In the genomic region with DNA sequence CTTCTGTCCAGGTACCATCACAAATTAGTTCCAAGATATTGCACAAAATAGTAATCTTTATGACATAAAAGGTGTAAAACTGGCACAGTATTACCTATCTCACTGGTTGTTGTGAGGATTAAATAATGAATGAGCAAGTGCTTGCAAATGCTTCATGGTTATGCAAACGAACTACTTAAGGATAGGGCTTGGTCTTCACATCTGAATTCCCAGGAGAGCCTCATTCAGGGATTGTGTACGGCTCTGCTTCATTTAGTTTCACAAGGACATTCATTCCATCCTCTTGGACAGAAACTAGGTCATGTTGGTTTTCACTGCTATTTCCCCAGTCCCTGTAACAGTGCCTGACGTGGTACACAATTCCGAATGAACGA, we compare ENCODE assay signal across 17 cellular contexts. TPM values are rescaled to one million over a fixed set of nuclear protein-coding genes. Genes with fewer than 3 reads are reported as not detected.
DNase-seq lines count a peak whose midpoint lies in the region; ATAC-seq, FAIRE-seq and TF ChIP-seq lines count a peak whose summit lies in the region.
"Had no signal": no experiment of that assay in that cellular context is flagged by ENCODE, and none has a peak within 500 bp of the region (broad histone marks: within the 10 kb centered on the region; RNA-seq: fewer than 3 reads in every experiment).

No MANE protein-coding gene starts in this region.

- H3K27ac ChIP-seq in astrocyte (ENCODE audit: low read depth, low read length), result peak overlapping the region; percentile 59
- no peak overlapping the region for H3K27ac ChIP-seq in lower lobe of right lung
- H3K27ac ChIP-seq: uterus, VCaP had no signal

- H3K27me3 Mint-ChIP-seq in Calu3 (ENCODE audit: unreplicated experiment) (no peaks in the 10 kb centered on the region), astrocyte (ENCODE audit: low read depth, unreplicated experiment) (no peaks in the 10 kb centered on the region)
- H3K27me3 Mint-ChIP-seq: activated naive CD8-positive, alpha-beta T cell treated with anti-CD3 and anti-CD28 coated beads, Interleukin-2, amount 50 U/mL, for 24 hours; dendritic cell treated with granulocyte-macrophage colony-stimulating factor and Interleukin-4, amounts not matched to agents 40 ng/mL and 50 ng/mL, for 4 days had no signal

- H3K9me3 Mint-ChIP-seq in Calu3 (ENCODE audit: low read depth, unreplicated experiment) (peaks cover 5% of the 10 kb centered on the region), astrocyte (ENCODE audit: unreplicated experiment) (peaks cover 10% of the 10 kb centered on the region)

- H3K4me3 Mint-ChIP-seq in Calu3 (ENCODE audit: low read depth, unreplicated experiment) (no peak overlapping the region), astrocyte (ENCODE audit: unreplicated experiment) (no peak overlapping the region)
- H3K4me3 Mint-ChIP-seq: activated naive CD8-positive, alpha-beta T cell treated with anti-CD3 and anti-CD28 coated beads, Interleukin-2, amount 50 U/mL, for 24 hours; dendritic cell treated with granulocyte-macrophage colony-stimulating factor and Interleukin-4, amounts not matched to agents 40 ng/mL and 50 ng/mL, for 4 days; naive B cell; stimulated activated memory B cell treated with anti-CD40 and anti-IgM and Interleukin-4, amounts not matched to agents 10 μg/mL and 1 μg/mL and 100 μg/mL, for 72 hours had no signal

- CTCF ChIA-PET in Calu3 (lab: Charles Lee), result interaction anchor here (1.1 kb wide), 1 partner anchor 154 kb away, joined by 3 read pairs; no protein-coding TSS in a partner anchor

- H4K20me1 ChIP-seq in astrocyte (ENCODE audit: insufficient read depth, low read length), result no peaks in the 10 kb centered on the region

- H3K27ac Mint-ChIP-seq in Calu3 (ENCODE audit: unreplicated experiment) (peak overlapping the region; percentile 10), astrocyte (ENCODE audit: unreplicated experiment) (no peak overlapping the region)
- H3K27ac Mint-ChIP-seq: activated naive CD8-positive, alpha-beta T cell treated with anti-CD3 and anti-CD28 coated beads, Interleukin-2, amount 50 U/mL, for 24 hours; dendritic cell treated with granulocyte-macrophage colony-stimulating factor and Interleukin-4, amounts not matched to agents 40 ng/mL and 50 ng/mL, for 4 days; naive B cell; stimulated activated memory B cell treated with anti-CD40 and anti-IgM and Interleukin-4, amounts not matched to agents 10 μg/mL and 1 μg/mL and 100 μg/mL, for 72 hours had no signal

- no peaks in the 10 kb centered on the region for H3K79me2 ChIP-seq in astrocyte (ENCODE audit: insufficient read depth, low read length)

- H3K9me3 ChIP-seq in astrocyte (ENCODE audit: insufficient read depth, low read depth, low read length) (no peaks in the 10 kb centered on the region), lower lobe of right lung (no peaks in the 10 kb centered on the region)
- H3K9me3 ChIP-seq: uterus had no signal

- H3K4me1 Mint-ChIP-seq in Calu3 (ENCODE audit: low read depth, unreplicated experiment), result peaks cover 36% of the 10 kb centered on the region
- H3K4me1 Mint-ChIP-seq in astrocyte (ENCODE audit: low read depth, unreplicated experiment), result peaks cover 7% of the 10 kb centered on the region
- H3K4me1 Mint-ChIP-seq: activated naive CD8-positive, alpha-beta T cell treated with anti-CD3 and anti-CD28 coated beads, Interleukin-2, amount 50 U/mL, for 24 hours; naive B cell; stimulated activated memory B cell treated with anti-CD40 and anti-IgM and Interleukin-4, amounts not matched to agents 10 μg/mL and 1 μg/mL and 100 μg/mL, for 72 hours had no signal

- no TSS peak for BruUV-seq in Calu3 (replicated peaks; lab: Mats Ljungman, UMichigan)

- no peaks in the 10 kb centered on the region for H3K36me3 Mint-ChIP-seq in Calu3 (ENCODE audit: insufficient read depth, unreplicated experiment)
- H3K36me3 Mint-ChIP-seq in astrocyte (ENCODE audit: low read depth, unreplicated experiment), result peaks cover 2% of the 10 kb centered on the region
- H3K36me3 Mint-ChIP-seq: naive B cell; stimulated activated memory B cell treated with anti-CD40 and anti-IgM and Interleukin-4, amounts not matched to agents 10 μg/mL and 1 μg/mL and 100 μg/mL, for 72 hours had no signal

- H3K36me3 ChIP-seq in astrocyte (ENCODE audit: insufficient read depth, low read length) (no peaks in the 10 kb centered on the region), lower lobe of right lung (no peaks in the 10 kb centered on the region)
- H3K36me3 ChIP-seq: uterus had no signal

- peak; percentile 54 to 59 for ATAC-seq in lower lobe of right lung
- ATAC-seq in GM19452 (IDR thresholded peaks at IDR 0.05; ENCODE audit: unreplicated experiment), result no peak
- ATAC-seq: activated naive CD8-positive, alpha-beta T cell treated with anti-CD3 and anti-CD28 coated beads, Interleukin-2, amount 50 U/mL, for 24 hours; stimulated activated memory B cell treated with anti-CD40 and anti-IgM and Interleukin-4, amounts not matched to agents 10 μg/mL and 1 μg/mL and 100 μg/mL, for 72 hours had no signal

- intact Hi-C loops in Calu3 (cut with micrococcal nuclease; ENCODE audit: unreplicated experiment), result no loop called here
- intact Hi-C loops in lower lobe of right lung (cut with DNase I), result no loop called here
- intact Hi-C loops in posterior vena cava (cut with DNase I), result no loop called here

- H3K9ac ChIP-seq in astrocyte (ENCODE audit: low read length), result no peak overlapping the region

- H3K27me3 ChIP-seq in astrocyte (ENCODE audit: insufficient read depth, low read length) (no peaks in the 10 kb centered on the region), lower lobe of right lung (ENCODE audit: low read depth) (no peaks in the 10 kb centered on the region)
- H3K27me3 ChIP-seq: uterus had no signal

- no peak overlapping the region for H2AFZ ChIP-seq in astrocyte (ENCODE audit: low read depth, low read length)

- TF ChIP-seq CTCF in Calu3 (IDR thresholded peaks at IDR 0.05; ENCODE audit: unreplicated experiment), result no peak
- no peak for TF ChIP-seq CTCF in astrocyte (IDR thresholded peaks at IDR 0.05; ENCODE audit: insufficient read depth, low read depth, low read length)
- TF ChIP-seq CTCF in lower lobe of right lung (IDR thresholded peaks at IDR 0.05), result no peak

- H3K4me1 ChIP-seq in astrocyte (ENCODE audit: insufficient read depth, low read length), result peaks cover 16% of the 10 kb centered on the region
- H3K4me1 ChIP-seq in lower lobe of right lung, result no peaks in the 10 kb centered on the region
- H3K4me1 ChIP-seq: uterus had no signal

- DNase-seq in Calu3, result no peak
- DNase-seq in LHCN-M2 (ENCODE audit: low read depth), result peak; percentile 67
- peak; percentile 45 for DNase-seq in astrocyte (ENCODE audit: low read depth)
- no peak for DNase-seq in lower lobe of right lung
- DNase-seq in posterior vena cava (ENCODE audit: low spot score), result no peak
- DNase-seq in HPDE6-E6E7 (ENCODE audit: extremely low spot score), result no peak
- DNase-seq in HT-29 (ENCODE audit: low spot score), result no peak
- DNase-seq: activated naive CD8-positive, alpha-beta T cell treated with anti-CD3 and anti-CD28 coated beads, Interleukin-2, amount 50 U/mL, for 24 hours; DND-41; naive B cell; NCI-H1436; stimulated activated CD4-positive, alpha-beta T cell treated with anti-CD3 and anti-CD28 coated beads, Interleukin-4, amount 100 ng/mL, for 4 hours; uterus had no signal

- peak overlapping the region; percentile 51 for H3K4me2 ChIP-seq in astrocyte (ENCODE audit: low read length)

- no peak overlapping the region for H3K4me3 ChIP-seq in astrocyte (ENCODE audit: insufficient read depth, low read depth, low read length)
- H3K4me3 ChIP-seq in lower lobe of right lung, result no peak overlapping the region
- H3K4me3 ChIP-seq: uterus had no signal

- FAIRE-seq in astrocyte (lab: Jason Lieb, UNC), result no peak

RNA-seq across cellular contexts. Expression of gene ABCA13, which starts 12.1 kb away (rescaled TPM):
- total RNA-seq in Calu3 (2022) (9.4 and 12.1 TPM in 2 replicates), LHCN-M2 (2014; rRNA removed) (2.9 and 3.4 TPM in 2 replicates), astrocyte (0.34 and 0.38 TPM in 2 replicates), lower lobe of right lung (2.2 TPM), posterior vena cava (under 1 TPM; 0.10 to 0.19 TPM)
- 0.75 TPM for polyA plus RNA-seq in LHCN-M2 (2012)
- 0.08 and 0.26 TPM in 2 replicates for total RNA-seq in HT-29 (2014; rRNA removed; shearing (Covaris generic))

Comparison
In these comparisons a context has a peak if more than half of its experiments do, and no peak if none do; other contexts are left out.
1. DNase-seq: peak in LHCN-M2 (single experiment) and astrocyte (single experiment); none in Calu3 (single experiment), lower lobe of right lung (single experiment), posterior vena cava (single experiment), HPDE6-E6E7 (single experiment) and HT-29 (single experiment).